In genomic region chr14:96201157-96201556, GRCh38 we compare ENCODE assay signal across 1 cellular context.
TF ChIP-seq lines count a peak whose summit lies in the region.

No MANE protein-coding gene starts in this region.

TF ChIP-seq in HepG2, 621 proteins besides CTCF, POLR2A, EP300 and RAD21:
- TF ChIP-seq ZNF629 (CRISPR knock-in tag; conservative IDR thresholded peaks at IDR 0.05) (0 out of 2 replicates have a peak, but pooled peaks have one; percentile 9), SMAD3 (CRISPR knock-in tag; IDR thresholded peaks at IDR 0.05) (no peak)
